In genomic region chr7:130293521-130293920, GRCh38 we compare ENCODE assay signal across 13 cellular contexts. TPM values are rescaled to one million over a fixed set of nuclear protein-coding genes. Genes with fewer than 3 reads are reported as not detected.
DNase-seq lines count a peak whose midpoint lies in the region; ATAC-seq and TF ChIP-seq lines count a peak whose summit lies in the region.
"Had no signal": no experiment of that assay in that cellular context is flagged by ENCODE, and none has a peak within 500 bp of the region (broad histone marks: within the 10 kb centered on the region; RNA-seq: fewer than 3 reads in every experiment).

No MANE protein-coding gene starts in this region.

- intact Hi-C loops in left ventricle myocardium superior (cut with micrococcal nuclease) = no loop called here

- in situ Hi-C loops in KBM-7 (cut with MboI; ENCODE audit: low pct_unique_long_range_greater_than_20kb, low sequenced_read_pairs) = no loop called here

- no peak for TF ChIP-seq CTCF in AG04450 (IDR thresholded peaks at IDR 0.05; ENCODE audit: low read depth, low read length)
- TF ChIP-seq CTCF in HFFc6 (IDR thresholded peaks at IDR 0.05) = no peak
- no peak for TF ChIP-seq CTCF in RWPE1 (conservative IDR thresholded peaks at IDR 0.05; ENCODE audit: low read depth)
- TF ChIP-seq CTCF in foreskin keratinocyte (conservative IDR thresholded peaks at IDR 0.05) = no peak

- peak overlapping the region; percentile 72 for H3K27ac Mint-ChIP-seq in HFFc6
- H3K27ac Mint-ChIP-seq: WTC11 had no signal

- peak overlapping the region; percentile 3; the same call in 1 of the 2 replicates for H3K4me3 ChIP-seq in AG04450 (ENCODE audit: low read depth, low read length)
- H3K4me3 ChIP-seq: body of pancreas had no signal

- peaks cover 9% of the 10 kb centered on the region for H3K27me3 Mint-ChIP-seq in HFFc6 (ENCODE audit: insufficient read depth)

- H3K4me1 Mint-ChIP-seq in HFFc6 (ENCODE audit: low read depth) = peaks cover 73% of the 10 kb centered on the region

- H3K36me3 Mint-ChIP-seq in HFFc6 (ENCODE audit: low read depth) = peaks cover 17% of the 10 kb centered on the region
- H3K36me3 Mint-ChIP-seq: WTC11 had no signal

- no peak for DNase-seq in AG04450 (ENCODE audit: low read depth, low spot score)
- DNase-seq in HFFc6 = no peak
- DNase-seq in RWPE1 (ENCODE audit: low spot score) = no peak
- DNase-seq in foreskin keratinocyte = peak; percentile 68 to 80
- DNase-seq in NCI-H1694 treated with DMSO at 0.1 percent for 48 hours (lab: John Stamatoyannopoulos, UW) = no peak
- no peak for DNase-seq in KBM-7
- no peak for DNase-seq in left ventricle myocardium superior
- no peak for DNase-seq in EL
- DNase-seq: activated T-cell treated with anti-CD3 and anti-CD28 coated beads, Interleukin-2, amount 50 U/mL, for 48 hours; midbrain; SIG-M5 had no signal

- H3K9me3 Mint-ChIP-seq in HFFc6 = peaks cover 4% of the 10 kb centered on the region; the same call in 1 of the 2 replicates
- H3K9me3 Mint-ChIP-seq: WTC11 had no signal

- H3K27ac ChIP-seq in AG04450 (ENCODE audit: low read depth, low read length) (peak overlapping the region; percentile 75), RWPE1 (peak overlapping the region; percentile 84), foreskin keratinocyte (peak overlapping the region; percentile 96)

- POLR2A ChIA-PET in AG04450 (lab: Yijun Ruan, JAX) = interaction anchor here (0.7 to 1.8 kb wide), 4 partner anchors 17 to 63 kb away, joined by 3 to 8 read pairs (median 4); no protein-coding TSS in a partner anchor
- POLR2A ChIA-PET in RWPE1 (lab: Yijun Ruan, JAX; ENCODE audit: low non-redundant PET) = no interaction called here

- peaks cover 12% of the 10 kb centered on the region for H3K9me3 ChIP-seq in AG04450 (ENCODE audit: control insufficient read depth, insufficient read depth, low read length)
- H3K9me3 ChIP-seq: body of pancreas had no signal

- peak overlapping the region; percentile 63; the same call in 1 of the 2 replicates for H3K4me3 Mint-ChIP-seq in HFFc6
- H3K4me3 Mint-ChIP-seq: WTC11 had no signal

- H3K27me3 ChIP-seq in AG04450 (ENCODE audit: control insufficient read depth, insufficient read depth, low read length) = no peaks in the 10 kb centered on the region
- H3K27me3 ChIP-seq in foreskin keratinocyte = no peaks in the 10 kb centered on the region
- H3K27me3 ChIP-seq: body of pancreas had no signal

- CTCF ChIA-PET in AG04450 (lab: Charles Lee) (interaction anchor here (2.2 kb wide), 1 partner anchor 16 kb away, joined by 6 read pairs; no protein-coding TSS in a partner anchor), RWPE1 (lab: Yijun Ruan, JAX) (interaction anchor here (0.6 kb wide), 1 partner anchor 10 kb away, joined by 3 read pairs; no protein-coding TSS in a partner anchor)

- ATAC-seq in foreskin keratinocyte (peak; percentile 4), left ventricle myocardium superior (no peak)
- ATAC-seq: body of pancreas, WTC11 had no signal

- peaks cover 18% of the 10 kb centered on the region for H3K4me1 ChIP-seq in foreskin keratinocyte

RNA-seq across cellular contexts. Expression of gene CPA4, which starts 0.6 kb away (rescaled TPM):
- 65.7 and 71.8 TPM in 2 replicates for polyA plus RNA-seq in AG04450 (2011; rRNA removed)
- polyA minus RNA-seq in AG04450 (2011; rRNA and poly(A)+ RNA removed) = 58.9 and 61.8 TPM in 2 replicates
- total RNA-seq in HFFc6 (2021; fragmentation: NEBNext Ultra II Directional; extraction: Animal tissue kit (Norgen Biotek cat#: 25700)) = 10 to 100 TPM in 5 of 6 experiments, 1 to 10 TPM in 1; 5.8 to 23.2 (median 20.0) TPM
- total RNA-seq in foreskin keratinocyte = 35.4 and 65.2 TPM in 2 replicates
- 21.5 and 39.6 TPM in 2 replicates for polyA plus RNA-seq in foreskin keratinocyte
- 0.77 TPM for total RNA-seq in left ventricle myocardium superior
- total RNA-seq: WTC11 had no signal

RNA-seq across cellular contexts. Expression of gene CPA2, which starts 26.9 kb away (rescaled TPM):
- polyA plus RNA-seq in AG04450 (2011; rRNA removed) = 0.05 and 0.10 TPM in 2 replicates
- polyA minus RNA-seq in AG04450 (2011; rRNA and poly(A)+ RNA removed) = not detected in 2 replicates
- total RNA-seq in HFFc6 (2021; fragmentation: NEBNext Ultra II Directional; extraction: Animal tissue kit (Norgen Biotek cat#: 25700)) = not detected
- total RNA-seq in foreskin keratinocyte = 0.17 and 0.32 TPM in 2 replicates
- polyA plus RNA-seq in foreskin keratinocyte = 0.48 and 0.60 TPM in 2 replicates
- total RNA-seq in left ventricle myocardium superior = not detected

RNA-seq across cellular contexts. Expression of gene CPA5, which starts 51.1 kb away (rescaled TPM):
- polyA plus RNA-seq in AG04450 (2011; rRNA removed) (0.14 and 0.16 TPM in 2 replicates), foreskin keratinocyte (0.29 and 0.51 TPM in 2 replicates)
- 0.23 TPM in 1 of 2 replicates, not detected in the other for polyA minus RNA-seq in AG04450 (2011; rRNA and poly(A)+ RNA removed)
- not detected for total RNA-seq in HFFc6 (2021; fragmentation: NEBNext Ultra II Directional; extraction: Animal tissue kit (Norgen Biotek cat#: 25700))
- total RNA-seq in foreskin keratinocyte (0.17 and 0.25 TPM in 2 replicates), left ventricle myocardium superior (not detected)
- total RNA-seq: body of pancreas, WTC11 had no signal

Comparison
In these comparisons a context has a peak if more than half of its experiments do, and no peak if none do; other contexts are left out.
1. DNase-seq: peak in foreskin keratinocyte (2 of 2); none in AG04450 (single experiment), HFFc6 (single experiment), RWPE1 (single experiment), NCI-H1694 treated with DMSO at 0.1 percent for 48 hours (single experiment), KBM-7 (single experiment), left ventricle myocardium superior (single experiment) and EL (single experiment).
2. Peak in every context shown above with its lines, with median percentiles within 50 percentile points of each other: H3K27ac ChIP-seq.